In the genomic region with DNA sequence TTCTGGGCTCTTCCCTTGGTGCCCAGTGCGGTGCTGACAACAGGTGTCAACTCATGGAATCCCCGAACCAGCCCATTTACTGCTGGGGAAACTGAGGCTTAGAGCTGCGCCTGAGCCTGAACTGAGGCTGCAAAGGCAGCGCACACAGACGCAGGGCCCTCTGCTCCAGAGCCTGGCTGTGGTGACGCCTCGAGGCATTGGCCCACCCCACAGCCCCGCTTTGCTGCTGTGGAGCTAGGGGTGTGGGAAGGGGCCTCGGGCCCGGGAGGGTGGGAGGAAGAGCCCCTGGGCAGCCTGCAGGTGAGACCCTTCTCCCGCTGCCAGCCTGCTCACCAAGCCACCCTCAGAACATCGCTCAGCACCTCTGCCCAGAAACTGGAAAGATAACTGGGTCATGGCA, we compare ENCODE assay signal across 22 cellular contexts.
DNase-seq lines count a peak whose midpoint lies in the region; ATAC-seq, FAIRE-seq and TF ChIP-seq lines count a peak whose summit lies in the region.
"Had no signal": no experiment of that assay in that cellular context is flagged by ENCODE, and none has a peak within 500 bp of the region (broad histone marks: within the 10 kb centered on the region; RNA-seq: fewer than 3 reads in every experiment).

No MANE protein-coding gene starts in this region.

- no peak overlapping the region for H3K4me2 ChIP-seq in neural progenitor cell

- H3F3A ChIP-seq in neural progenitor cell (ENCODE audit: low read depth): no peaks in the 10 kb centered on the region

- no peaks in the 10 kb centered on the region for H3K4me1 Mint-ChIP-seq in T-helper 17 cell
- peaks cover 33% of the 10 kb centered on the region for H3K4me1 Mint-ChIP-seq in neural progenitor cell
- H3K4me1 Mint-ChIP-seq in activated T-helper 2 cell treated with anti-CD3 and anti-CD28 coated beads, Interferon-gamma antibody, Interleukin-2, Interleukin-4, amounts not matched to agents 10 μg/mL and 5 μg/mL and 100 μg/mL, durations not matched to agents 14 hours and 24 hours and 36 hours (ENCODE audit: low read depth): no peaks in the 10 kb centered on the region
- H3K4me1 Mint-ChIP-seq: CD4-positive, CD25-positive, alpha-beta regulatory T cell; CD8-positive, alpha-beta memory T cell had no signal

- no peak overlapping the region for H3K4me3 ChIP-seq in kidney (ENCODE audit: low read length in 2 of 2)
- H3K4me3 ChIP-seq in neural progenitor cell: no peak overlapping the region
- H3K4me3 ChIP-seq in spleen: no peak overlapping the region
- H3K4me3 ChIP-seq: HAP-1 had no signal

- intact Hi-C loops in kidney (cut with DNase I): no loop called here
- intact Hi-C loops in spleen (cut with DNase I; ENCODE audit: low total_unique reads): no loop called here
- intact Hi-C loops in activated T-helper 2 cell treated with anti-CD3 and anti-CD28 coated beads, Interferon-gamma antibody, Interleukin-2, Interleukin-4, amounts not matched to agents 10 μg/mL and 5 μg/mL and 100 μg/mL, durations not matched to agents 14 hours and 24 hours and 36 hours (cut with micrococcal nuclease): no loop called here

- TF ChIP-seq CTCF in kidney (IDR thresholded peaks at IDR 0.05; ENCODE audit: borderline replicate concordance, extremely low read depth, insufficient read depth) (no peak), neural progenitor cell (IDR thresholded peaks at IDR 0.05) (no peak), spleen (IDR thresholded peaks at IDR 0.05 in 8 of 11, conservative IDR thresholded peaks at IDR 0.05 in 3 of 11) (no peak)

- peaks cover 9% of the 10 kb centered on the region for H3K9me3 Mint-ChIP-seq in neural progenitor cell
- no peaks in the 10 kb centered on the region for H3K9me3 Mint-ChIP-seq in activated T-helper 2 cell treated with anti-CD3 and anti-CD28 coated beads, Interferon-gamma antibody, Interleukin-2, Interleukin-4, amounts not matched to agents 10 μg/mL and 5 μg/mL and 100 μg/mL, durations not matched to agents 14 hours and 24 hours and 36 hours
- H3K9me3 Mint-ChIP-seq: CD8-positive, alpha-beta memory T cell had no signal

- H3K27me3 ChIP-seq in neural progenitor cell (no peaks in the 10 kb centered on the region), spleen (replicated peaks in 1 of 7) (peaks cover 0 to 49% (median 0%) of the 10 kb centered on the region in 7 donors)
- H3K27me3 ChIP-seq: BE2C had no signal

- no peaks in the 10 kb centered on the region for H4K20me1 ChIP-seq in neural progenitor cell (ENCODE audit: low read depth)

- DNase-seq in T-helper 17 cell (no peak), kidney (peak; percentile 40), neural progenitor cell (ENCODE audit: low spot score) (no peak), spleen (peak; percentile 53), GM03348 (ENCODE audit: low spot score) (no peak)
- no peak for DNase-seq in activated T-helper 2 cell treated with anti-CD3 and anti-CD28 coated beads, Interferon-gamma antibody, Interleukin-2, Interleukin-4, amounts not matched to agents 10 μg/mL and 5 μg/mL and 100 μg/mL, durations not matched to agents 14 hours and 24 hours and 36 hours (ENCODE audit: low spot score)
- DNase-seq: ACHN; BE2C; C1 segment of cervical spinal cord; CD4-positive, CD25-positive, alpha-beta regulatory T cell; COR-L47; DMS 273 treated with DMSO at 0.1 percent for 48 hours; DMS53 had no signal

- H3K27ac Mint-ChIP-seq in T-helper 17 cell (peak overlapping the region; percentile 68), neural progenitor cell (peak overlapping the region; percentile 74)
- H3K27ac Mint-ChIP-seq in activated T-helper 2 cell treated with anti-CD3 and anti-CD28 coated beads, Interferon-gamma antibody, Interleukin-2, Interleukin-4, amounts not matched to agents 10 μg/mL and 5 μg/mL and 100 μg/mL, durations not matched to agents 14 hours and 24 hours and 36 hours: no peak overlapping the region
- H3K27ac Mint-ChIP-seq: CD4-positive, CD25-positive, alpha-beta regulatory T cell; CD8-positive, alpha-beta memory T cell had no signal

- no peak for TF ChIP-seq POLR2A in spleen (IDR thresholded peaks at IDR 0.05)

- H3K36me3 Mint-ChIP-seq in T-helper 17 cell (ENCODE audit: low read depth) (peaks cover 5% of the 10 kb centered on the region), neural progenitor cell (peaks cover 1% of the 10 kb centered on the region)
- H3K36me3 Mint-ChIP-seq in activated T-helper 2 cell treated with anti-CD3 and anti-CD28 coated beads, Interferon-gamma antibody, Interleukin-2, Interleukin-4, amounts not matched to agents 10 μg/mL and 5 μg/mL and 100 μg/mL, durations not matched to agents 14 hours and 24 hours and 36 hours (ENCODE audit: low read depth): no peaks in the 10 kb centered on the region
- H3K36me3 Mint-ChIP-seq: CD4-positive, CD25-positive, alpha-beta regulatory T cell; CD8-positive, alpha-beta memory T cell had no signal

- H3K27ac ChIP-seq in kidney (ENCODE audit: low read depth in 2 of 2, low read length in 2 of 2): no peak overlapping the region
- no peak overlapping the region for H3K27ac ChIP-seq in neural progenitor cell
- H3K27ac ChIP-seq in spleen: peak overlapping the region in 4 of 8 donors; percentile 15 to 73 (median 44)
- H3K27ac ChIP-seq: HL-60 had no signal

- no peak overlapping the region for H2AFZ ChIP-seq in neural progenitor cell (replicated peaks)

- WGBS in spleen, 5 donors: 87 to 91% (median 88%) methylated on average over 10 to 12 of the region's 12 CpGs

- no peaks in the 10 kb centered on the region for H3K79me2 ChIP-seq in neural progenitor cell (ENCODE audit: low read depth)

- H3K9ac ChIP-seq in kidney (ENCODE audit: low read length in 2 of 2) (no peak overlapping the region), neural progenitor cell (no peak overlapping the region)

- H3K4me3 Mint-ChIP-seq in T-helper 17 cell: no peak overlapping the region
- no peak overlapping the region for H3K4me3 Mint-ChIP-seq in neural progenitor cell
- H3K4me3 Mint-ChIP-seq in activated T-helper 2 cell treated with anti-CD3 and anti-CD28 coated beads, Interferon-gamma antibody, Interleukin-2, Interleukin-4, amounts not matched to agents 10 μg/mL and 5 μg/mL and 100 μg/mL, durations not matched to agents 14 hours and 24 hours and 36 hours (ENCODE audit: low read depth): no peak overlapping the region
- H3K4me3 Mint-ChIP-seq: CD4-positive, CD25-positive, alpha-beta regulatory T cell; CD8-positive, alpha-beta memory T cell had no signal

- H3K9me3 ChIP-seq in T-helper 17 cell (ENCODE audit: control insufficient read depth, low read length, poor library complexity, severe bottlenecking) (no peaks in the 10 kb centered on the region), kidney (ENCODE audit: control insufficient read depth in 1 of 2, low read length in 2 of 2) (no peaks in the 10 kb centered on the region), neural progenitor cell (ENCODE audit: low read depth) (no peaks in the 10 kb centered on the region), spleen (no peaks in the 10 kb centered on the region)
- H3K9me3 ChIP-seq: BE2C, HAP-1 had no signal

- H3K27me3 Mint-ChIP-seq in T-helper 17 cell (peaks cover 27% of the 10 kb centered on the region), neural progenitor cell (ENCODE audit: insufficient read depth, low read depth) (peaks cover 9% of the 10 kb centered on the region)
- H3K27me3 Mint-ChIP-seq in activated T-helper 2 cell treated with anti-CD3 and anti-CD28 coated beads, Interferon-gamma antibody, Interleukin-2, Interleukin-4, amounts not matched to agents 10 μg/mL and 5 μg/mL and 100 μg/mL, durations not matched to agents 14 hours and 24 hours and 36 hours (ENCODE audit: low read depth): no peaks in the 10 kb centered on the region

- H3K36me3 ChIP-seq in kidney (ENCODE audit: control insufficient read depth in 1 of 2, insufficient read depth in 2 of 2, low read length in 2 of 2) (no peaks in the 10 kb centered on the region), neural progenitor cell (no peaks in the 10 kb centered on the region), spleen (no peaks in the 10 kb centered on the region)
- H3K36me3 ChIP-seq: BE2C, HAP-1 had no signal

- ATAC-seq in T-helper 17 cell (no peak), GM18517 (IDR thresholded peaks at IDR 0.05; ENCODE audit: unreplicated experiment) (no peak)

- FAIRE-seq in kidney (lab: Jason Lieb, UNC): no peak
- FAIRE-seq: A204.1, G401.6, GM12892, GM18507, H1 had no signal

- H3K4me1 ChIP-seq in kidney (ENCODE audit: control insufficient read depth in 1 of 2, insufficient read depth in 1 of 2, low read depth in 1 of 2, low read length in 2 of 2): no peaks in the 10 kb centered on the region
- no peaks in the 10 kb centered on the region for H3K4me1 ChIP-seq in neural progenitor cell
- peaks cover 0 to 8% (median 0%) of the 10 kb centered on the region in 6 donors for H3K4me1 ChIP-seq in spleen
- H3K4me1 ChIP-seq: BE2C, HAP-1 had no signal

Comparison
In these comparisons a context has a peak if more than half of its experiments do, and no peak if none do; other contexts are left out.
1. DNase-seq: peak in kidney (single experiment) and spleen (single experiment); none in T-helper 17 cell (0 of 3), neural progenitor cell (single experiment), activated T-helper 2 cell treated with anti-CD3 and anti-CD28 coated beads, Interferon-gamma antibody, Interleukin-2, Interleukin-4, amounts not matched to agents 10 μg/mL and 5 μg/mL and 100 μg/mL, durations not matched to agents 14 hours and 24 hours and 36 hours (single experiment) and GM03348 (single experiment).